ENCODE assay signal across 15 cellular contexts in the genomic region with DNA sequence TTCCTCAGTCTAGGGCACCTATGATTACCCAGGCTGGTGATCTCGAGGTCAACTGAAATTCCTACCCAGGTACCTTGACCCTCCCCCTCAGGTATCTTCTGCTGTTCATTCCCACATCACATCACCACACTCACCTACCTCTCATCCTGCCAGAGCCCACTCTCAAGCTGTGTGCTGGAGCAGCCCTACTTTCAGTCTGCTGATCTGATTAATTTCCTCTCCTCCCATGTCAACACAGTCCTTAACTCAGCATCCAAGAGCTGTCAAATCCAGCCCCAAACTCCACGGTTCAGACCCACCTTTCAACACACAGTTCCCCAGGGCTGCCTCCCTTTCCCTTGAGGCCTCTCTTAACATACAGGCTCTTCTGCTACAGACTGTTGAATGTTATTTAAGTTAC. TPM values are rescaled to one million over a fixed set of nuclear protein-coding genes. Genes with fewer than 3 reads are reported as not detected.
DNase-seq lines count a peak whose midpoint lies in the region; ATAC-seq lines count a peak whose summit lies in the region.
"Had no signal": no experiment of that assay in that cellular context is flagged by ENCODE, and none has a peak within 500 bp of the region (broad histone marks: within the 10 kb centered on the region; RNA-seq: fewer than 3 reads in every experiment).

No MANE protein-coding gene starts in this region.

- H3K36me3 Mint-ChIP-seq in activated naive CD4-positive, alpha-beta T cell treated with anti-CD3 and anti-CD28 coated beads, Interleukin-2, amount 10 ng/mL, durations not matched to agents 7 days and 5 days, result peaks cover 78% of the 10 kb centered on the region
- H3K36me3 Mint-ChIP-seq in T-cell, result peaks cover 76% of the 10 kb centered on the region
- peaks cover 75% of the 10 kb centered on the region for H3K36me3 Mint-ChIP-seq in stimulated activated memory B cell treated with anti-CD40 and anti-IgM and Interleukin-4, amounts not matched to agents 10 μg/mL and 1 μg/mL and 100 μg/mL, for 72 hours

- peak overlapping the region; percentile 76 for H3K27ac ChIP-seq in epithelial cell of prostate
- H3K27ac ChIP-seq: heart right ventricle, pancreas, stomach, vagina had no signal

- peak in 1 of 4 experiments; percentile 3 for ATAC-seq in T-cell (replicated peaks in 1 of 4)
- ATAC-seq in stimulated activated memory B cell treated with anti-CD40 and anti-IgM and Interleukin-4, amounts not matched to agents 10 μg/mL and 1 μg/mL and 100 μg/mL, for 72 hours, result no peak
- ATAC-seq: heart right ventricle, pancreas had no signal

- POLR2A ChIA-PET in T-cell (lab: Charles Lee), result no interaction called here

- no peaks in the 10 kb centered on the region for H3K9me3 Mint-ChIP-seq in activated naive CD4-positive, alpha-beta T cell treated with anti-CD3 and anti-CD28 coated beads, Interleukin-2, amount 10 ng/mL, durations not matched to agents 7 days and 5 days
- H3K9me3 Mint-ChIP-seq in T-cell, result no peaks in the 10 kb centered on the region
- H3K9me3 Mint-ChIP-seq in stimulated activated memory B cell treated with anti-CD40 and anti-IgM and Interleukin-4, amounts not matched to agents 10 μg/mL and 1 μg/mL and 100 μg/mL, for 72 hours, result no peaks in the 10 kb centered on the region

- no peak overlapping the region for H3K4me3 Mint-ChIP-seq in activated naive CD4-positive, alpha-beta T cell treated with anti-CD3 and anti-CD28 coated beads, Interleukin-2, amount 10 ng/mL, durations not matched to agents 7 days and 5 days
- no peak overlapping the region for H3K4me3 Mint-ChIP-seq in T-cell
- H3K4me3 Mint-ChIP-seq in stimulated activated memory B cell treated with anti-CD40 and anti-IgM and Interleukin-4, amounts not matched to agents 10 μg/mL and 1 μg/mL and 100 μg/mL, for 72 hours, result no peak overlapping the region

- no peak for DNase-seq in activated naive CD4-positive, alpha-beta T cell treated with anti-CD3 and anti-CD28 coated beads, Interleukin-2, amount 10 ng/mL, durations not matched to agents 7 days and 5 days
- DNase-seq in activated naive CD4-positive, alpha-beta T cell (lab: John Stamatoyannopoulos, UW), result no peak
- DNase-seq in T-cell (no peak), epithelial cell of prostate (ENCODE audit: low read depth, low spot score) (no peak), putamen (ENCODE audit: low spot score) (no peak), amygdala (lab: John Stamatoyannopoulos, UW) (no peak)
- no peak for DNase-seq in activated effector memory CD4-positive, alpha-beta T cell treated with Interleukin-2 at 50 U/mL for 16 hours
- DNase-seq: heart right ventricle, kidney, pancreas, Peyer's patch, spleen, stomach had no signal

- H3K27ac Mint-ChIP-seq in activated naive CD4-positive, alpha-beta T cell treated with anti-CD3 and anti-CD28 coated beads, Interleukin-2, amount 10 ng/mL, durations not matched to agents 7 days and 5 days, result peak overlapping the region; percentile 54
- H3K27ac Mint-ChIP-seq in T-cell, result peak overlapping the region; percentile 52 to 53
- peak overlapping the region; percentile 3 for H3K27ac Mint-ChIP-seq in stimulated activated memory B cell treated with anti-CD40 and anti-IgM and Interleukin-4, amounts not matched to agents 10 μg/mL and 1 μg/mL and 100 μg/mL, for 72 hours

- peaks cover 34% of the 10 kb centered on the region for H3K4me1 Mint-ChIP-seq in activated naive CD4-positive, alpha-beta T cell treated with anti-CD3 and anti-CD28 coated beads, Interleukin-2, amount 10 ng/mL, durations not matched to agents 7 days and 5 days
- H3K4me1 Mint-ChIP-seq in T-cell, result peaks cover 51 to 68% (median 68%) of the 10 kb centered on the region in 3 donors
- H3K4me1 Mint-ChIP-seq in stimulated activated memory B cell treated with anti-CD40 and anti-IgM and Interleukin-4, amounts not matched to agents 10 μg/mL and 1 μg/mL and 100 μg/mL, for 72 hours, result peaks cover 30% of the 10 kb centered on the region

- CTCF ChIA-PET in activated naive CD4-positive, alpha-beta T cell treated with anti-CD3 and anti-CD28 coated beads, Interleukin-2, amount 10 ng/mL, durations not matched to agents 7 days and 5 days (lab: Charles Lee), result no interaction called here
- CTCF ChIA-PET in T-cell (lab: Charles Lee), result interaction anchor here in 1 of 2 donors (0.5 kb wide), 1 partner anchor 79 kb away, joined by 3 read pairs; no protein-coding TSS in a partner anchor

- H3K27me3 Mint-ChIP-seq in activated naive CD4-positive, alpha-beta T cell treated with anti-CD3 and anti-CD28 coated beads, Interleukin-2, amount 10 ng/mL, durations not matched to agents 7 days and 5 days, result no peaks in the 10 kb centered on the region
- no peaks in the 10 kb centered on the region for H3K27me3 Mint-ChIP-seq in T-cell
- no peaks in the 10 kb centered on the region for H3K27me3 Mint-ChIP-seq in stimulated activated memory B cell treated with anti-CD40 and anti-IgM and Interleukin-4, amounts not matched to agents 10 μg/mL and 1 μg/mL and 100 μg/mL, for 72 hours

RNA-seq across cellular contexts. Expression of gene EZR, which starts 42.4 kb away (rescaled TPM):
- 100 to 1,000 TPM; 176 to 286 (median 272) TPM for total RNA-seq in T-cell

Comparison
In these comparisons a context has a peak if more than half of its experiments do, and no peak if none do; other contexts are left out.
1. H3K27ac Mint-ChIP-seq: peak in every context shown above with its lines; median percentile 54 in activated naive CD4-positive, alpha-beta T cell treated with anti-CD3 and anti-CD28 coated beads, Interleukin-2, amount 10 ng/mL, durations not matched to agents 7 days and 5 days; 52 in T-cell; 3 in stimulated activated memory B cell treated with anti-CD40 and anti-IgM and Interleukin-4, amounts not matched to agents 10 μg/mL and 1 μg/mL and 100 μg/mL, for 72 hours.